16 cellular contexts compared by ENCODE assay signal in genomic region chr5:174572591-174572990, GRCh38.
DNase-seq lines count a peak whose midpoint lies in the region; ATAC-seq and TF ChIP-seq lines count a peak whose summit lies in the region.
"Had no signal": no experiment of that assay in that cellular context is flagged by ENCODE, and none has a peak within 500 bp of the region (broad histone marks: within the 10 kb centered on the region; RNA-seq: fewer than 3 reads in every experiment).

No MANE protein-coding gene starts in this region.

- DNase-seq in Caki2 (ENCODE audit: low read depth) (peak; percentile 78), Panc1 (ENCODE audit: low read depth, low spot score) (no peak), glomerular visceral epithelial cell (ENCODE audit: extremely low spot score) (peak; percentile 20), trophoblast cell (no peak)
- DNase-seq: DMS 273 treated with DMSO at 0.1 percent for 48 hours, HFFc6, NCI-H1105 treated with DMSO at 0.1 percent for 48 hours, NCI-H187, NCI-H2171, NCI-H446 treated with DMSO at 0.1 percent for 48 hours, NCI-H748 treated with DMSO at 0.1 percent for 48 hours, PC-3 had no signal

- peak overlapping the region; percentile 87 for H4K91ac ChIP-seq in trophoblast cell (ENCODE audit: low read depth, low read length)

- peak overlapping the region; percentile 96 for H2BK12ac ChIP-seq in trophoblast cell (ENCODE audit: low read length)

- CTCF ChIA-PET in Panc1 (lab: Charles Lee), result interaction anchor here (1.6 kb wide), 1 partner anchor 153 kb away, joined by 4 read pairs; no protein-coding TSS in a partner anchor

- no CpG with 5 or more reads among the region's 9 CpGs for WGBS in trophoblast cell (ENCODE audit: extremely low coverage, insufficient coverage, insufficient read length)

- H4K8ac ChIP-seq in trophoblast cell (ENCODE audit: low read depth, low read length), result no peak overlapping the region

- H3K27ac ChIP-seq in Panc1 (ENCODE audit: low read length) (peak overlapping the region; percentile 31; the same call in 1 of the 2 replicates), trophoblast cell (ENCODE audit: low read depth, low read length) (no peak overlapping the region)

- H3K4me3 ChIP-seq in Panc1 (ENCODE audit: low read depth in 2 of 2, low read length in 2 of 2) (no peak overlapping the region), trophoblast cell (ENCODE audit: low read depth, low read length) (no peak overlapping the region)
- H3K4me3 ChIP-seq: A549 had no signal

- no peak for TF ChIP-seq CTCF in Panc1 (IDR thresholded peaks at IDR 0.05)

- peaks cover 3% of the 10 kb centered on the region for H3K79me2 ChIP-seq in trophoblast cell (ENCODE audit: control insufficient read depth, insufficient read depth, low read length, poor library complexity)

- no peak overlapping the region for H3K23ac ChIP-seq in trophoblast cell (ENCODE audit: low read length)

- peak overlapping the region; percentile 3 for H3K18ac ChIP-seq in trophoblast cell (ENCODE audit: low read length)

- H3K4ac ChIP-seq in trophoblast cell (ENCODE audit: low read depth, low read length), result no peak overlapping the region

- no peak overlapping the region for H3K4me2 ChIP-seq in trophoblast cell (ENCODE audit: low read length)

- H3K9ac ChIP-seq in trophoblast cell (ENCODE audit: low read length), result no peak overlapping the region

- H3K9me3 ChIP-seq in Panc1 (ENCODE audit: control insufficient read depth, insufficient read depth, low read depth, low read length), result no peaks in the 10 kb centered on the region
- H3K9me3 ChIP-seq in trophoblast cell (ENCODE audit: insufficient read depth, low read depth, low read length), result no peaks in the 10 kb centered on the region
- H3K9me3 ChIP-seq: A549 had no signal

- in situ Hi-C loops in Caki2 (cut with HindIII; ENCODE audit: low pct_unique_long_range_greater_than_20kb, low sequenced_read_pairs) (no loop called here), Panc1 (cut with HindIII; ENCODE audit: low pct_unique_long_range_greater_than_20kb, low sequenced_read_pairs) (no loop called here)

- peaks cover 37% of the 10 kb centered on the region for H3K4me1 ChIP-seq in Panc1 (ENCODE audit: control insufficient read depth, insufficient read depth, low read length)
- peaks cover 15 to 18% of the 10 kb centered on the region in 2 experiments for H3K4me1 ChIP-seq in trophoblast cell (ENCODE audit: control insufficient read depth in 1 of 2, insufficient read depth in 2 of 2, low read length in 2 of 2)

- no TSS peak for BruUV-seq in Panc1 (replicated peaks; lab: Mats Ljungman, UMichigan)

- H2AK5ac ChIP-seq in trophoblast cell (ENCODE audit: low read length), result peak overlapping the region; percentile 42

- H3K27me3 ChIP-seq in Panc1 (ENCODE audit: control insufficient read depth, insufficient read depth, low read length), result no peaks in the 10 kb centered on the region
- no peaks in the 10 kb centered on the region for H3K27me3 ChIP-seq in trophoblast cell (ENCODE audit: insufficient read depth, low read length)

- H2AFZ ChIP-seq in trophoblast cell (ENCODE audit: insufficient read depth, low read length, poor library complexity), result no peak overlapping the region

- intact Hi-C loops in Panc1 (cut with micrococcal nuclease; ENCODE audit: unreplicated experiment), result no loop called here

- no peaks in the 10 kb centered on the region for H3K36me3 ChIP-seq in Panc1 (ENCODE audit: control insufficient read depth, insufficient read depth, low read length)
- no peaks in the 10 kb centered on the region for H3K36me3 ChIP-seq in trophoblast cell (ENCODE audit: control insufficient read depth in 1 of 2, insufficient read depth in 2 of 2, low read length in 2 of 2)

- H3K14ac ChIP-seq in trophoblast cell (ENCODE audit: low read length), result peak overlapping the region; percentile 38

- H2BK120ac ChIP-seq in trophoblast cell (ENCODE audit: insufficient read depth, low read length, poor library complexity), result peak overlapping the region; percentile 59

- ATAC-seq in Panc1, result no peak
- no peak for ATAC-seq in GM18867 (IDR thresholded peaks at IDR 0.05; ENCODE audit: unreplicated experiment)
- ATAC-seq in HG03039 (IDR thresholded peaks at IDR 0.05; ENCODE audit: unreplicated experiment), result no peak
- no peak for ATAC-seq in GM18498 (IDR thresholded peaks at IDR 0.05; ENCODE audit: unreplicated experiment)

- H3K79me1 ChIP-seq in trophoblast cell (ENCODE audit: low read length), result peaks cover 23% of the 10 kb centered on the region

- no peak overlapping the region for H2BK5ac ChIP-seq in trophoblast cell (ENCODE audit: low read depth, low read length, poor library complexity)

- no peak overlapping the region for H4K12ac ChIP-seq in trophoblast cell (ENCODE audit: low read depth, low read length)

- POLR2A ChIA-PET in Panc1 (lab: Charles Lee), result no interaction called here

Comparison
In these comparisons a context has a peak if more than half of its experiments do, and no peak if none do; other contexts are left out.
1. DNase-seq: peak in Caki2 (single experiment) and glomerular visceral epithelial cell (single experiment); none in Panc1 (single experiment) and trophoblast cell (0 of 2).